9 cellular contexts compared by ENCODE assay signal in the genomic region with DNA sequence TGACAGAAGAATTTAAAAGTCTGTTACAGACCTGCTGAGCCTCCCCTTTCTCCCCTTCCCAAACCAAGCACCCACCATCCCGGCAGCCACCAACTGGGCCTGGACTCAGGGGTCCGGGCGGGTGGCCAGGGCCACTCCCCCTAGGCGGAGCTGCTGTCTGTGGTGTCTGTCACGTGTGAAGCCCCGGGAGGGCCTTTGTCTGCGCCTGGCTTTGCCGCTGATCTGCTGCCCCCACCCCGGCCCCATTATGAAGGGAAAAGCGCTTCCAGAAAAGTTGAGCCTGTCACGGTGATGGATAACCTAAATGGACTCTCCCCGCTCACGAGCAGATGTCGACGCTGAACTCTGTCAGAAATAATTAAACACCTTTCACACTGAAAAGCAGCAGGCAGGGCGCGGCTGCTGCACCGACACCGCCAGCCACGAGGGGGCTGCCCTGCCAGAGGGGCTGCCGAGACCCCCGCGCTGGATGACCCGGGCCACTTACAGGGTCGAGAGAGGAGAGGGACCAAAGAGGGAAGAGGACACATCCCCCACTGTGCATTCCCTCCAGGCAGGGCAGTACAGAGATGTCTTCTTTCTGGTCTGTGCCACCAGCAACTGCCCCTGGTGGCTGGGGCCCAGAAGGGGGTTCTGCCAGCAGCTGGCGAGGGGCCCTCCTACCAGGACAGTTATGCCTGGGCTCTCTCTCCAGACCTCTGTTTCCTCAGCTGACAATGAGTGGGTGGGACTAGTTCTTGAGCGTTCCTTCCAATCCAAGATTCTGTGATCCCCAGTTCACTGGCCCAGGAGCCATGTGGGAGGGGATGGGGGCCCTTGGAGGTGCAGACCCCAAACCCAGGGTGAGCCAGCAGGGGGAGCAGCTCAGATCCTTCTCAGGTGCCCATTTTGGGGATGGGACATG. TPM values are rescaled to one million over a fixed set of nuclear protein-coding genes. Genes with fewer than 3 reads are reported as not detected.
DNase-seq lines count a peak whose midpoint lies in the region; ATAC-seq and TF ChIP-seq lines count a peak whose summit lies in the region.
"Had no signal": no experiment of that assay in that cellular context is flagged by ENCODE, and none has a peak within 500 bp of the region (broad histone marks: within the 10 kb centered on the region; RNA-seq: fewer than 3 reads in every experiment).

No MANE protein-coding gene starts in this region.

- H3F3A ChIP-seq in SU-DHL-6 (ENCODE audit: insufficient read depth) = peaks cover 20% of the 10 kb centered on the region

- no peaks in the 10 kb centered on the region for H3K36me3 ChIP-seq in SU-DHL-6 (ENCODE audit: low read length)

- H3K9me2 ChIP-seq in SU-DHL-6 (replicated peaks; ENCODE audit: insufficient read depth, low read length) = no peaks in the 10 kb centered on the region

- H3K9ac ChIP-seq in SU-DHL-6 (ENCODE audit: low read length) = peak overlapping the region; percentile 51

- peaks cover 50% of the 10 kb centered on the region for H3K27me3 Mint-ChIP-seq in type B pancreatic cell

- H3K4me3 Mint-ChIP-seq in type B pancreatic cell = peak overlapping the region; percentile 62
- H3K4me3 Mint-ChIP-seq: activated naive CD8-positive, alpha-beta T cell had no signal

- peak overlapping the region; percentile 43 for H3K27ac Mint-ChIP-seq in type B pancreatic cell
- H3K27ac Mint-ChIP-seq: activated naive CD8-positive, alpha-beta T cell had no signal

- no peak for ATAC-seq in GM18502 (IDR thresholded peaks at IDR 0.05; ENCODE audit: poor library complexity, unreplicated experiment)

- CTCF ChIA-PET in AG04450 (lab: Charles Lee) = no interaction called here

- peak overlapping the region; percentile 63 for H2AFZ ChIP-seq in SU-DHL-6 (ENCODE audit: low read depth, low read length, severe bottlenecking)

- H3K27me3 ChIP-seq in AG04450 (ENCODE audit: control insufficient read depth, insufficient read depth, low read length) (peaks cover 26% of the 10 kb centered on the region), SU-DHL-6 (ENCODE audit: low read length) (no peaks in the 10 kb centered on the region)

- H3K36me3 Mint-ChIP-seq in type B pancreatic cell = no peaks in the 10 kb centered on the region
- H3K36me3 Mint-ChIP-seq: activated naive CD8-positive, alpha-beta T cell had no signal

- POLR2A ChIA-PET in AG04450 (lab: Yijun Ruan, JAX) = no interaction called here

- H3K4me3 ChIP-seq in AG04450 (ENCODE audit: low read depth, low read length) (0 out of 2 replicates have a peak overlapping the region, but pooled peaks have one; percentile 4), SU-DHL-6 (ENCODE audit: insufficient read depth, low read length, poor library complexity, severe bottlenecking) (peak overlapping the region; percentile 10)

- H3K9me3 ChIP-seq in AG04450 (ENCODE audit: control insufficient read depth, insufficient read depth, low read length) (no peaks in the 10 kb centered on the region; the same call in 1 of the 2 replicates), SU-DHL-6 (ENCODE audit: insufficient read depth, low read length) (no peaks in the 10 kb centered on the region)

- in situ Hi-C loops in KBM-7 (cut with MboI; ENCODE audit: low pct_unique_long_range_greater_than_20kb, low sequenced_read_pairs) = no loop called here

- peak overlapping the region; percentile 68 for H3K4me2 ChIP-seq in SU-DHL-6 (ENCODE audit: low read depth, low read length, poor library complexity, severe bottlenecking)

- no peak for DNase-seq in AG04450 (ENCODE audit: low read depth, low spot score)
- DNase-seq in KBM-7 = peak; percentile 26
- peak; percentile 28 for DNase-seq in iPS DF 4.7 (ENCODE audit: extremely low read depth, low spot score)
- no peak for DNase-seq in type B pancreatic cell (ENCODE audit: extremely low spot score, unreplicated experiment)
- no peak for DNase-seq in OCI-M2 (lab: John Stamatoyannopoulos, UW; ENCODE audit: unreplicated experiment)
- DNase-seq in activated T-cell treated with anti-CD3 and anti-CD28 coated beads, Interleukin-2, amount 50 U/mL, for 1 hour = no peak

- peak; percentile 41 for TF ChIP-seq CTCF in AG04450 (IDR thresholded peaks at IDR 0.05; ENCODE audit: low read depth, low read length)
- peak; percentile 78 for TF ChIP-seq CTCF in SU-DHL-6 (IDR thresholded peaks at IDR 0.05; ENCODE audit: insufficient read depth, low read length, poor library complexity, severe bottlenecking)
- peak; percentile 83 for TF ChIP-seq CTCF in type B pancreatic cell (conservative IDR thresholded peaks at IDR 0.05)

- peaks cover 40% of the 10 kb centered on the region for H3K4me1 Mint-ChIP-seq in type B pancreatic cell (ENCODE audit: unreplicated experiment)

- H4K20me1 ChIP-seq in SU-DHL-6 (ENCODE audit: low read depth, low read length) = no peaks in the 10 kb centered on the region

- no peaks in the 10 kb centered on the region for H3K79me2 ChIP-seq in SU-DHL-6 (ENCODE audit: insufficient read depth, low read length)

- H3K27ac ChIP-seq in AG04450 (ENCODE audit: low read depth, low read length) (no peak overlapping the region), SU-DHL-6 (ENCODE audit: low read depth, low read length) (peak overlapping the region; percentile 98)

- H3K9me3 Mint-ChIP-seq in type B pancreatic cell = no peaks in the 10 kb centered on the region

RNA-seq across cellular contexts. Expression of gene BARHL1, which starts 36.0 kb away (rescaled TPM):
- polyA plus RNA-seq in AG04450 (2011; rRNA removed) = not detected in 2 replicates
- not detected in 2 replicates for polyA minus RNA-seq in AG04450 (2011; rRNA and poly(A)+ RNA removed)
- total RNA-seq in type B pancreatic cell (ENCODE audit: low replicate concordance) = 0.14 TPM in 1 of 2 replicates, not detected in the other

Comparison
In these comparisons a context has a peak if more than half of its experiments do, and no peak if none do; other contexts are left out.
1. DNase-seq: peak in KBM-7 (single experiment) and iPS DF 4.7 (single experiment); none in AG04450 (single experiment), type B pancreatic cell (single experiment), OCI-M2 (single experiment) and activated T-cell treated with anti-CD3 and anti-CD28 coated beads, Interleukin-2, amount 50 U/mL, for 1 hour (single experiment).
2. Peak in every context shown above with its lines, with median percentiles within 50 percentile points of each other: CTCF ChIP-seq.